Comparison of ENCODE assay signal across 9 cellular contexts in the genomic region with DNA sequence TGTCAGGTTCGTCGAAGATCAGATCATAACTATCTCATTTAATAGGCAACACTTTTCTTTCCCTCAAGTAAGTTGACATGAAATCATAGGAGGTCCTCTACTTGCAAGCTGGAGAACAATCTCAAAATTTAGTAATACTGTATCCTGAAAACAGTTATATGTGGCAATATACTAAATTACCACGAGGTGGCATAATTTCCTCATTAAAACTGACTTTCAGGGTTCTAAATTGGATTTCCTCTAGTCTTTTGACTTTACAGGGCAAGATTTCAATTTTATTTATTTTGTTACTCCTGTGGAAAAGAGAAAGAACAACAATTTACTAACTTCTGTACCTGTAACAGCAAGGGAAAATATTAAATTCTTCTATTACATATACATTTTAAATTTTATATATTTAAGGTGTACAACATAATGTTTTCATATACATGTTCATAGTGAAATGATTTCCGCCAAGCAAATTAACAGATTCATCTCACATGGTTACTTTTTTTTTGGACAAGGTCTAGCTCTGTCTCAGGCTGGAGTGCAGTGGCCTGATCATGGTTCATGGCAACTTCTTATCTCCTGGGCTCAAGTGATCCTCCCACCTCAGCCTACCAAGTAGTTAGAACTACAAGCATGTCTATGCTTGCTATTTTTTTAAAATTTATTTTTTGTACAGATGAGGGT. TPM values are rescaled to one million over a fixed set of nuclear protein-coding genes. Genes with fewer than 3 reads are reported as not detected.
A peak's percentile ranks its signal among the peaks of the same experiment; 100 is the strongest.
DNase-seq lines count a peak whose midpoint lies in the region; ATAC-seq, FAIRE-seq and TF ChIP-seq lines count a peak whose summit lies in the region.
"Had no signal": no experiment of that assay in that cellular context is flagged by ENCODE, and none has a peak within 500 bp of the region (broad histone marks: within the 10 kb centered on the region; RNA-seq: fewer than 3 reads in every experiment).

No MANE protein-coding gene starts in this region.

- H3K79me2 ChIP-seq in endothelial cell of umbilical vein (ENCODE audit: control insufficient read depth, insufficient read depth, low read length): no peaks in the 10 kb centered on the region

- FAIRE-seq in endothelial cell of umbilical vein (lab: Jason Lieb, UNC): peak; percentile 78

- no peak overlapping the region for H3K4me3 Mint-ChIP-seq in CD14-positive monocyte
- H3K4me3 Mint-ChIP-seq: IgD-negative memory B cell had no signal

- DNase-seq in CD14-positive monocyte (ENCODE audit: low spot score): no peak
- DNase-seq in GM20000 (ENCODE audit: low spot score): peak; percentile 45
- DNase-seq in NCI-H748 treated with DMSO at 0.1 percent for 48 hours (lab: John Stamatoyannopoulos, UW): peak; percentile 29
- DNase-seq in endothelial cell of umbilical vein (ENCODE audit: low read depth, low spot score): peak; percentile 44
- no peak for DNase-seq in prostate gland (ENCODE audit: low spot score)
- no peak for DNase-seq in activated naive CD4-positive, alpha-beta T cell treated with Interleukin-2 at 50 U/mL for 16 hours
- no peak for DNase-seq in nucleus accumbens (lab: John Stamatoyannopoulos, UW)

- peaks cover 6 to 21% (median 16%) of the 10 kb centered on the region in 7 donors for H3K9me3 Mint-ChIP-seq in CD14-positive monocyte

- no peak overlapping the region for H3K9ac ChIP-seq in endothelial cell of umbilical vein (replicated peaks; ENCODE audit: extremely low read depth, insufficient read depth, low read length)

- 21% methylated on average over 4 of the region's 4 CpGs for WGBS in prostate gland

- ATAC-seq in GM21529 (IDR thresholded peaks at IDR 0.05; ENCODE audit: unreplicated experiment): no peak

- peaks cover 5 to 11% (median 11%) of the 10 kb centered on the region in 3 donors for H3K27me3 Mint-ChIP-seq in CD14-positive monocyte (ENCODE audit: low read depth in 3 of 3)
- H3K27me3 Mint-ChIP-seq: IgD-negative memory B cell had no signal

- H3K4me2 ChIP-seq in endothelial cell of umbilical vein (ENCODE audit: insufficient read depth, low read length): no peak overlapping the region

- no peak for TF ChIP-seq POLR2A in endothelial cell of umbilical vein (IDR thresholded peaks at IDR 0.05; ENCODE audit: low read depth, low read length)
- no peak for TF ChIP-seq POLR2A in prostate gland (IDR thresholded peaks at IDR 0.05)

- H3K27ac Mint-ChIP-seq in CD14-positive monocyte: no peak overlapping the region
- H3K27ac Mint-ChIP-seq: IgD-negative memory B cell had no signal

- intact Hi-C loops in CD14-positive monocyte (cut with micrococcal nuclease) (no loop called here), endothelial cell of umbilical vein (cut with micrococcal nuclease) (loop anchor here (1.0 to 5.0 kb wide), 3 partner anchors 502 to 733 kb away; no protein-coding TSS in a partner anchor), prostate gland (cut with DNase I) (no loop called here)

- H3K9me3 ChIP-seq in endothelial cell of umbilical vein (replicated peaks; ENCODE audit: control insufficient read depth, insufficient read depth, low read length) (no peaks in the 10 kb centered on the region), prostate gland (no peaks in the 10 kb centered on the region)

- H4K20me1 ChIP-seq in endothelial cell of umbilical vein (replicated peaks; ENCODE audit: control insufficient read depth, extremely low read depth, insufficient read depth, low read length): no peaks in the 10 kb centered on the region

- H3K36me3 ChIP-seq in endothelial cell of umbilical vein (ENCODE audit: control insufficient read depth in 2 of 2, extremely low read depth in 1 of 2, insufficient read depth in 2 of 2, low read length in 2 of 2): no peaks in the 10 kb centered on the region
- H3K36me3 ChIP-seq in prostate gland: no peaks in the 10 kb centered on the region

- H3K27me3 ChIP-seq in endothelial cell of umbilical vein (ENCODE audit: control insufficient read depth in 2 of 2, insufficient read depth in 2 of 2, low read length in 2 of 2): peaks cover 0 to 4% of the 10 kb centered on the region in 2 experiments
- H3K27me3 ChIP-seq in prostate gland (replicated peaks; ENCODE audit: insufficient read depth): no peaks in the 10 kb centered on the region

- no peak overlapping the region for H2AFZ ChIP-seq in endothelial cell of umbilical vein (ENCODE audit: low read depth, low read length)

- H3K9me1 ChIP-seq in endothelial cell of umbilical vein (replicated peaks; ENCODE audit: control insufficient read depth, extremely low read depth, insufficient read depth, low read length): no peaks in the 10 kb centered on the region

- H3K27ac ChIP-seq in endothelial cell of umbilical vein (ENCODE audit: insufficient read depth, low read depth, low read length) (no peak overlapping the region), prostate gland (no peak overlapping the region)

- peaks cover 5% of the 10 kb centered on the region for H3K4me1 Mint-ChIP-seq in CD14-positive monocyte

- dilution Hi-C loops in endothelial cell of umbilical vein (cut with MboI; ENCODE audit: extremely low pct_ligation_motif_present, low sequenced_read_pairs): no loop called here

- H3K4me3 ChIP-seq in endothelial cell of umbilical vein (replicated peaks in 1 of 3; ENCODE audit: insufficient read depth in 1 of 3, low read depth in 1 of 3, low read length in 3 of 3): no peak overlapping the region
- H3K4me3 ChIP-seq in prostate gland: no peak overlapping the region

- CTCF ChIA-PET in endothelial cell of umbilical vein (lab: Charles Lee): interaction anchor here (1.1 to 1.7 kb wide), 4 partner anchors 11 to 1026 kb away, joined by 3 to 10 read pairs (median 4); partner anchors contain the start of gene ALDH18A1

- no TSS peak for BruUV-seq in endothelial cell of umbilical vein (replicated peaks; lab: Mats Ljungman, UMichigan)

- H3K36me3 Mint-ChIP-seq in CD14-positive monocyte: no peaks in the 10 kb centered on the region
- H3K36me3 Mint-ChIP-seq: IgD-negative memory B cell had no signal

- peak; percentile 76 for TF ChIP-seq CTCF in CD14-positive monocyte (IDR thresholded peaks at IDR 0.05)
- peak; percentile 32 for TF ChIP-seq CTCF in GM20000 (IDR thresholded peaks at IDR 0.05; ENCODE audit: extremely low read depth, missing control alignments)
- peak; percentile 18 to 39 for TF ChIP-seq CTCF in endothelial cell of umbilical vein (IDR thresholded peaks at IDR 0.05; ENCODE audit: extremely low read depth in 1 of 2, insufficient read depth in 1 of 2, low read depth in 1 of 2, low read length in 2 of 2)
- TF ChIP-seq CTCF in prostate gland (IDR thresholded peaks at IDR 0.05): peak in 3 of 4 experiments; percentile 41 to 46 (median 45)

- POLR2A ChIA-PET in endothelial cell of umbilical vein (lab: Charles Lee): no interaction called here

- no peaks in the 10 kb centered on the region for H3K4me1 ChIP-seq in endothelial cell of umbilical vein (ENCODE audit: control insufficient read depth, extremely low read depth, insufficient read depth, low read length)
- H3K4me1 ChIP-seq in prostate gland (replicated peaks): no peaks in the 10 kb centered on the region

TF ChIP-seq in endothelial cell of umbilical vein, 7 proteins besides CTCF, POLR2A, EP300 and RAD21:
- no peak for TF ChIP-seq FOS (IDR thresholded peaks at IDR 0.05; ENCODE audit: borderline replicate concordance, insufficient read depth, low read length)
- TF ChIP-seq MAX (IDR thresholded peaks at IDR 0.05; ENCODE audit: insufficient read depth, insufficient read length): no peak
- TF ChIP-seq EZH2 (IDR thresholded peaks at IDR 0.05; ENCODE audit: borderline replicate concordance, low read depth, low read length, severe bottlenecking): no peak
- no peak for TF ChIP-seq GATA2 (IDR thresholded peaks at IDR 0.05; ENCODE audit: insufficient read depth, insufficient read length, low read depth, low read length)
- no peak for TF ChIP-seq MYC (IDR thresholded peaks at IDR 0.05; ENCODE audit: low read depth, low read length)
- no peak for TF ChIP-seq POLR2AphosphoS5 (IDR thresholded peaks at IDR 0.05; ENCODE audit: insufficient read depth, low read depth, low read length)
- TF ChIP-seq JUN (IDR thresholded peaks at IDR 0.05; ENCODE audit: borderline replicate concordance, insufficient read depth, insufficient read length, low read depth): no peak

RNA-seq across cellular contexts. Expression of gene CYP2C18, which starts 53.4 kb away (rescaled TPM):
- polyA plus RNA-seq in CD14-positive monocyte: not detected
- not detected in 2 replicates for total RNA-seq in endothelial cell of umbilical vein
- polyA plus RNA-seq in endothelial cell of umbilical vein: not detected in 2 replicates
- polyA plus RNA-seq in endothelial cell of umbilical vein (2011; cell fraction: cytosol; rRNA removed): not detected in 2 replicates
- polyA plus RNA-seq in endothelial cell of umbilical vein (2011; cell fraction: nucleus; rRNA removed): 0.06 TPM in 1 of 2 replicates, not detected in the other
- polyA plus RNA-seq in endothelial cell of umbilical vein (2012): not detected in 2 replicates
- not detected in 2 replicates for polyA minus RNA-seq in endothelial cell of umbilical vein
- not detected for polyA minus RNA-seq in endothelial cell of umbilical vein (2011; cell fraction: cytosol; rRNA and poly(A)+ RNA removed)
- not detected in 2 replicates for polyA minus RNA-seq in endothelial cell of umbilical vein (2011; cell fraction: nucleus; rRNA and poly(A)+ RNA removed)
- total RNA-seq in prostate gland: not detected
- polyA plus RNA-seq: IgD-negative memory B cell had no signal

Comparison
In these comparisons a context has a peak if more than half of its experiments do, and no peak if none do; other contexts are left out.
1. DNase-seq: peak in GM20000 (single experiment), NCI-H748 treated with DMSO at 0.1 percent for 48 hours (single experiment) and endothelial cell of umbilical vein (single experiment); none in CD14-positive monocyte (single experiment), prostate gland (single experiment), activated naive CD4-positive, alpha-beta T cell treated with Interleukin-2 at 50 U/mL for 16 hours (single experiment) and nucleus accumbens (0 of 56).
2. Peak in every context shown above with its lines, with median percentiles within 50 percentile points of each other: CTCF ChIP-seq.